31 cellular contexts compared by ENCODE assay signal in genomic region chr3:4358273-4358672, GRCh38.
"Had no signal": no experiment of that assay in that cellular context is flagged by ENCODE, and none has a peak within 500 bp of the region (broad histone marks: within the 10 kb centered on the region; RNA-seq: fewer than 3 reads in every experiment).

No MANE protein-coding gene starts in this region.

- H3K4me1 Mint-ChIP-seq: activated CD4-positive, alpha-beta T cell treated with anti-CD3 and anti-CD28 coated beads, Interleukin-2, amount 10 ng/mL, durations not matched to agents 7 days and 5 days; activated T-helper 17 cell treated with anti-CD3 and anti-CD28 coated beads, Interleukin-2, amount 50 U/mL, for 72 hours; stimulated activated memory B cell treated with anti-CD40 and anti-IgM and Interleukin-4, amounts not matched to agents 10 μg/mL and 1 μg/mL and 100 μg/mL, for 72 hours; WTC11 had no signal

- DNase-seq: activated CD4-positive, alpha-beta memory T cell treated with anti-CD3 and anti-CD28 coated beads, Interleukin-2, amount 10 ng/mL, durations not matched to agents 7 days and 5 days; activated CD4-positive, alpha-beta T cell treated with anti-CD3 and anti-CD28 coated beads for 1 hour; activated CD4-positive, alpha-beta T cell treated with anti-CD3 and anti-CD28 coated beads, Interleukin-2, amount 10 ng/mL, durations not matched to agents 7 days and 5 days; activated CD8-positive, alpha-beta memory T cell treated with anti-CD3 and anti-CD28 coated beads, Interleukin-2, amount 50 U/mL, for 48 hours; activated gamma-delta T cell treated with Interleukin-2 at 50 U/mL for 16 hours; activated naive CD4-positive, alpha-beta T cell treated with anti-CD3 and anti-CD28 coated beads, Interleukin-2, amount 50 U/mL, for 16 hours; activated T-cell treated with anti-CD3 and anti-CD28 coated beads, Interleukin-2, amount 50 U/mL, for 4 hours; amygdala; cortex of kidney; endodermal cell; gastrocnemius medialis; glutamatergic neuron; hippocampal formation; left lung; lower lobe of right lung; mesendoderm; right lobe of liver; small intestine; stimulated activated CD4-positive, alpha-beta T cell treated with anti-CD3 and anti-CD28 coated beads, Interleukin-4, amount 100 ng/mL, for 24 hours; stomach; T-helper 17 cell; T1000 had no signal

- H3K9me3 Mint-ChIP-seq: activated CD4-positive, alpha-beta memory T cell treated with anti-CD3 and anti-CD28 coated beads, Interleukin-2, amount 10 ng/mL, durations not matched to agents 7 days and 5 days; activated CD4-positive, alpha-beta T cell treated with anti-CD3 and anti-CD28 coated beads, Interleukin-2, amount 10 ng/mL, durations not matched to agents 7 days and 5 days; activated T-cell treated with anti-CD3 and anti-CD28 coated beads, Interleukin-2, amount 50 U/mL, for 4 hours; activated T-helper 17 cell treated with anti-CD3 and anti-CD28 coated beads, Interleukin-2, amount 50 U/mL, for 72 hours; endodermal cell; natural killer cell treated with Interleukin-12 subunit alpha and Interleukin-12 subunit beta and Interleukin-15 and Interleukin-18, amount 100 ng/mL, for 72 hours; stimulated activated memory B cell treated with anti-CD40 and anti-IgM and Interleukin-4, amounts not matched to agents 10 μg/mL and 1 μg/mL and 100 μg/mL, for 72 hours; WTC11 had no signal

- H3K36me3 Mint-ChIP-seq: natural killer cell treated with Interleukin-12 subunit alpha and Interleukin-12 subunit beta and Interleukin-15 and Interleukin-18, amount 100 ng/mL, for 72 hours; WTC11 had no signal

- H3K27ac Mint-ChIP-seq: activated CD4-positive, alpha-beta memory T cell treated with anti-CD3 and anti-CD28 coated beads, Interleukin-2, amount 10 ng/mL, durations not matched to agents 7 days and 5 days; activated CD4-positive, alpha-beta T cell treated with anti-CD3 and anti-CD28 coated beads, Interleukin-2, amount 10 ng/mL, durations not matched to agents 7 days and 5 days; activated T-helper 17 cell treated with anti-CD3 and anti-CD28 coated beads, Interleukin-2, amount 50 U/mL, for 72 hours; endodermal cell; natural killer cell treated with Interleukin-12 subunit alpha and Interleukin-12 subunit beta and Interleukin-15 and Interleukin-18, amount 100 ng/mL, for 72 hours; progenitor cell of endocrine pancreas; stimulated activated memory B cell treated with anti-CD40 and anti-IgM and Interleukin-4, amounts not matched to agents 10 μg/mL and 1 μg/mL and 100 μg/mL, for 72 hours; T-helper 17 cell; WTC11 had no signal

- ATAC-seq: activated T-cell treated with anti-CD3 and anti-CD28 coated beads, Interleukin-2, amount 50 U/mL, for 4 hours; activated T-helper 17 cell treated with anti-CD3 and anti-CD28 coated beads, Interleukin-2, amount 50 U/mL, for 72 hours; esophagus mucosa; gastrocnemius medialis; left lung; lower lobe of right lung; natural killer cell treated with Interleukin-12 subunit alpha and Interleukin-12 subunit beta and Interleukin-15 and Interleukin-18, amount 100 ng/mL, for 72 hours; right lobe of liver; stimulated activated memory B cell treated with anti-CD40 and anti-IgM and Interleukin-4, amounts not matched to agents 10 μg/mL and 1 μg/mL and 100 μg/mL, for 72 hours; T-helper 17 cell; WTC11 had no signal

- H3K27ac ChIP-seq: gastrocnemius medialis, left lung, lower lobe of right lung, neutrophil, right lobe of liver, stomach, suprapubic skin, tibial nerve had no signal

- H3K4me3 Mint-ChIP-seq: activated CD4-positive, alpha-beta memory T cell treated with anti-CD3 and anti-CD28 coated beads, Interleukin-2, amount 10 ng/mL, durations not matched to agents 7 days and 5 days; activated CD4-positive, alpha-beta T cell treated with anti-CD3 and anti-CD28 coated beads, Interleukin-2, amount 10 ng/mL, durations not matched to agents 7 days and 5 days; activated T-cell treated with anti-CD3 and anti-CD28 coated beads, Interleukin-2, amount 50 U/mL, for 4 hours; activated T-helper 17 cell treated with anti-CD3 and anti-CD28 coated beads, Interleukin-2, amount 50 U/mL, for 72 hours; endodermal cell; natural killer cell treated with Interleukin-12 subunit alpha and Interleukin-12 subunit beta and Interleukin-15 and Interleukin-18, amount 100 ng/mL, for 72 hours; stimulated activated memory B cell treated with anti-CD40 and anti-IgM and Interleukin-4, amounts not matched to agents 10 μg/mL and 1 μg/mL and 100 μg/mL, for 72 hours; T-helper 17 cell; WTC11 had no signal

- H3K27me3 Mint-ChIP-seq: activated CD4-positive, alpha-beta memory T cell treated with anti-CD3 and anti-CD28 coated beads, Interleukin-2, amount 10 ng/mL, durations not matched to agents 7 days and 5 days; activated CD4-positive, alpha-beta T cell treated with anti-CD3 and anti-CD28 coated beads, Interleukin-2, amount 10 ng/mL, durations not matched to agents 7 days and 5 days; activated T-helper 17 cell treated with anti-CD3 and anti-CD28 coated beads, Interleukin-2, amount 50 U/mL, for 72 hours; natural killer cell treated with Interleukin-12 subunit alpha and Interleukin-12 subunit beta and Interleukin-15 and Interleukin-18, amount 100 ng/mL, for 72 hours; progenitor cell of endocrine pancreas; stimulated activated memory B cell treated with anti-CD40 and anti-IgM and Interleukin-4, amounts not matched to agents 10 μg/mL and 1 μg/mL and 100 μg/mL, for 72 hours; T-helper 17 cell had no signal
